In the genomic region with DNA sequence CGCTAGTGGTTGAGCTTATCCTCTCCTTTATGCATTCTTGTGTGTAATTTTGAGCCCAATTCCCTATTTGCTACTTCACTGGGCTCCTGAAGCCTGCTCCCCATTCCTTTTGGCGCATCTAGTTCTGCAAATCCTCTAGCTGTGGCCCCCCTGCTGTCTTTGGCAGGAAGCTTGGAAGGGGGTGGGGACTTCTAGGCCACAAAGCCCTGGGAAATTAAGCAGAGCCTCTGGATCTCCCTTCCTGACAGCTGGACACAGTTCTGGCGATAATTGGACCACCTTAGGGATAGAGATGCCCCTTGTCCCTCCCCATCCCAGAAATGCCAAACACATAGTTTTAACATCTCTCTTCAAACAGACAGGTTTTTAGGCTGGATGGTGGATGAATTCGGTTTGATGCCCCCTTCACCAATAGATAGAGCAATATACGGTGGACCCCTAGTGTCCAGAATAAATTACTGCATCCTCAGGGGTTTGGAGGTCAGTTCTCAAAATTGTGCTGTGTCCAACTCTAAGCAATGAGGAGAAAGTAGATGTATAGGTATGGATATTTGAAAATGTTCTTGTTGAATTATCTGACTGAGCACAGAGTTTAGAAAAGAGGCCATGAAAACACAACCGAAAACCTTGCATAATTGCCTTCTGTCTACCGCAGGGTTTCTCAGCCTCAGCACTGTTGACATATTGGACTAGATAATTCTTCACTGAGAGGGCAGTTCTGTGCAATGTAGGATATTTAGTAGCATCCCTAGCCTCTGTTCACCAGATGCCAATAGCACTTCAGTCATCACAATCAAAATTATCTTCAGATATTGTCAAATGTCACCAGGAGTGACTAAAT, we compare ENCODE assay signal across 8 cellular contexts.
DNase-seq lines count a peak whose midpoint lies in the region; ATAC-seq and TF ChIP-seq lines count a peak whose summit lies in the region.

No MANE protein-coding gene starts in this region.

- no peaks in the 10 kb centered on the region for H3K36me3 ChIP-seq in A673 (ENCODE audit: insufficient read depth, low read length, poor library complexity, severe bottlenecking)
- no peaks in the 10 kb centered on the region for H3K36me3 ChIP-seq in adrenal gland (replicated peaks in 1 of 2)
- H3K36me3 ChIP-seq in right atrium auricular region, result no peaks in the 10 kb centered on the region

- DNase-seq in A673 (ENCODE audit: low spot score) (peak; percentile 87), NCI-H1092 (lab: John Stamatoyannopoulos, UW) (peak; percentile 23), adrenal gland (peak in 3 of 7 donors; percentile 26 to 35 (median 28)), right atrium auricular region (ENCODE audit: low spot score) (no peak), retinal pigment epithelial cell (ENCODE audit: low read depth) (no peak), posterior vena cava (ENCODE audit: low spot score) (no peak)

- TF ChIP-seq CTCF in A673 (conservative IDR thresholded peaks at IDR 0.05; ENCODE audit: low read depth, low read length) (peak; percentile 77), GM12872 (IDR thresholded peaks at IDR 0.05; ENCODE audit: insufficient read depth, low read depth, low read length) (peak; percentile 68), adrenal gland (IDR thresholded peaks at IDR 0.05) (peak; percentile 67 to 85 (median 80)), right atrium auricular region (IDR thresholded peaks at IDR 0.05) (peak; percentile 79 to 88), retinal pigment epithelial cell (conservative IDR thresholded peaks at IDR 0.05; ENCODE audit: low read depth, low read length) (peak; percentile 74)

- BruUV-seq in A673 (replicated peaks; lab: Mats Ljungman, UMichigan), result no TSS peak

- TF ChIP-seq POLR2A in adrenal gland (IDR thresholded peaks at IDR 0.05), result no peak

- H3K4me1 ChIP-seq in A673 (ENCODE audit: insufficient read depth, low read length, poor library complexity, severe bottlenecking), result peaks cover 6% of the 10 kb centered on the region
- peaks cover 0 to 24% of the 10 kb centered on the region in 2 donors for H3K4me1 ChIP-seq in adrenal gland (replicated peaks in 1 of 2)
- H3K4me1 ChIP-seq in right atrium auricular region, result peaks cover 0 to 7% of the 10 kb centered on the region in 2 donors

- H3K27me3 ChIP-seq in A673 (replicated peaks; ENCODE audit: insufficient read depth, low read depth, low read length, poor library complexity), result no peaks in the 10 kb centered on the region
- no peaks in the 10 kb centered on the region for H3K27me3 ChIP-seq in adrenal gland
- no peaks in the 10 kb centered on the region for H3K27me3 ChIP-seq in right atrium auricular region

- H3K27ac ChIP-seq in A673 (ENCODE audit: low read depth, low read length, poor library complexity, severe bottlenecking) (no peak overlapping the region), adrenal gland (peak overlapping the region in 1 of 5 donors; percentile 72), right atrium auricular region (no peak overlapping the region)

- H3K4me3 ChIP-seq in A673 (ENCODE audit: low read depth, low read length, poor library complexity, severe bottlenecking) (peak overlapping the region; percentile 16), adrenal gland (no peak overlapping the region), right atrium auricular region (no peak overlapping the region), retinal pigment epithelial cell (ENCODE audit: low read length) (no peak overlapping the region)

- POLR2A ChIA-PET in A673 (lab: Charles Lee; ENCODE audit: low non-redundant PET), result no interaction called here

- CTCF ChIA-PET in A673 (lab: Charles Lee), result interaction anchor here (0.6 kb wide), 2 partner anchors 12 to 40 kb away, joined by 5 to 11 read pairs; no protein-coding TSS in a partner anchor

- intact Hi-C loops in A673 (cut with micrococcal nuclease; ENCODE audit: unreplicated experiment) (loop anchor here (1.0 to 5.0 kb wide), 2 partner anchors 79 to 203 kb away; no protein-coding TSS in a partner anchor), adrenal gland (cut with DNase I) (loop anchor here (5.0 to 10.0 kb wide), 2 partner anchors 78 to 200 kb away; a partner anchor contains a TSS), posterior vena cava (cut with DNase I) (loop anchor here in 1 of 2 donors (10.0 kb wide), 1 partner anchor 200 kb away; no protein-coding TSS in a partner anchor)

- ATAC-seq in HG03175 (IDR thresholded peaks at IDR 0.05; ENCODE audit: unreplicated experiment), result no peak

- 34 to 50% (median 45%) methylated on average over 7 of the region's 7 CpGs for WGBS in adrenal gland, 4 donors

- no peaks in the 10 kb centered on the region for H3K9me3 ChIP-seq in A673 (ENCODE audit: low read depth, low read length, poor library complexity, severe bottlenecking)
- H3K9me3 ChIP-seq in adrenal gland (replicated peaks in 1 of 3), result no peaks in the 10 kb centered on the region
- H3K9me3 ChIP-seq in right atrium auricular region, result no peaks in the 10 kb centered on the region

Comparison
In these comparisons a context has a peak if more than half of its experiments do, and no peak if none do; other contexts are left out.
1. DNase-seq: peak in A673 (single experiment) and NCI-H1092 (single experiment); none in right atrium auricular region (single experiment), retinal pigment epithelial cell (single experiment) and posterior vena cava (single experiment).
2. Peak in every context shown above with its lines, with median percentiles within 50 percentile points of each other: CTCF ChIP-seq.